ENCODE assay signal across 8 cellular contexts in genomic region chr4:70839537-70840093, GRCh38. TPM values are rescaled to one million over a fixed set of nuclear protein-coding genes. Genes with fewer than 3 reads are reported as not detected.
DNase-seq lines count a peak whose midpoint lies in the region; TF ChIP-seq lines count a peak whose summit lies in the region.

GRSF1 (minus strand) TSS chr4:70839890; CDS start chr4:70839827, 63 bp downstream.

- H3F3A ChIP-seq in GM23248 (ENCODE audit: insufficient read depth) = peaks cover 8% of the 10 kb centered on the region; the same call in 1 of the 2 replicates

- H2AFZ ChIP-seq in GM23248 = peak within 1 kb of the TSS; percentile 46

- no peaks in the 10 kb centered on the region for H3K27me3 Mint-ChIP-seq in nephron progenitor cell (ENCODE audit: low read depth, poor library complexity)
- no peaks in the 10 kb centered on the region for H3K27me3 Mint-ChIP-seq in stimulated activated naive CD8-positive, alpha-beta T cell treated with anti-CD3 and anti-CD28 coated beads, Interleukin-15, Interleukin-2, amounts not matched to agents 100 ng/mL and 50 ng/mL, for 24 hours

- H3K4me1 Mint-ChIP-seq in nephron progenitor cell = peaks cover 13% of the 10 kb centered on the region
- peaks cover 60% of the 10 kb centered on the region for H3K4me1 Mint-ChIP-seq in stimulated activated naive CD8-positive, alpha-beta T cell treated with anti-CD3 and anti-CD28 coated beads, Interleukin-15, Interleukin-2, amounts not matched to agents 100 ng/mL and 50 ng/mL, for 24 hours (ENCODE audit: low read depth)

- H3K4me2 ChIP-seq in GM23248 (ENCODE audit: unreplicated experiment) = peak within 1 kb of the TSS; percentile 80

- peak within 1 kb of the TSS; percentile 98 for H3K27ac Mint-ChIP-seq in nephron progenitor cell
- peak within 1 kb of the TSS; percentile 98 for H3K27ac Mint-ChIP-seq in stimulated activated naive CD8-positive, alpha-beta T cell treated with anti-CD3 and anti-CD28 coated beads, Interleukin-15, Interleukin-2, amounts not matched to agents 100 ng/mL and 50 ng/mL, for 24 hours

- H3K9me2 ChIP-seq in GM23248 (ENCODE audit: insufficient read depth) = no peaks in the 10 kb centered on the region

- in situ Hi-C loops in GM23248 (cut with MboI) = no loop called here

- H3K4me3 ChIP-seq in GM23248 = peak within 1 kb of the TSS; percentile 84
- H3K4me3 ChIP-seq in fibroblast of the aortic adventitia (ENCODE audit: low read depth, low read length) = peak within 1 kb of the TSS; percentile 98

- H3K79me2 ChIP-seq in GM23248 (ENCODE audit: insufficient read depth) = peaks cover 44% of the 10 kb centered on the region

- 0 out of 2 replicates have a peak, but pooled peaks cover under 1% of the 10 kb centered on the region for H3K36me3 ChIP-seq in GM23248 (ENCODE audit: low read depth)

- H3K36me3 Mint-ChIP-seq in nephron progenitor cell (ENCODE audit: low read depth) = peaks cover 22% of the 10 kb centered on the region
- H3K36me3 Mint-ChIP-seq in stimulated activated naive CD8-positive, alpha-beta T cell treated with anti-CD3 and anti-CD28 coated beads, Interleukin-15, Interleukin-2, amounts not matched to agents 100 ng/mL and 50 ng/mL, for 24 hours (ENCODE audit: low read depth) = peaks cover 27% of the 10 kb centered on the region

- DNase-seq in ELR (ENCODE audit: low read depth) (peak; percentile 92), GM23248 (peak; percentile 96), Kasumi-1 (lab: John Stamatoyannopoulos, UW) (peak; percentile 70 to 85), fibroblast of the aortic adventitia (ENCODE audit: low read depth) (peak; percentile 91), nephron progenitor cell (peak; percentile 93)
- DNase-seq in activated T-helper 9 cell treated with anti-CD3 and anti-CD28 coated beads, Interleukin-2, amount 50 U/mL, for 16 hours (ENCODE audit: low read depth) = peak; percentile 93

- H3K27me3 ChIP-seq in GM23248 (replicated peaks; ENCODE audit: insufficient read depth) = no peaks in the 10 kb centered on the region

- no peaks in the 10 kb centered on the region; the same call in 1 of the 2 replicates for H4K20me1 ChIP-seq in GM23248 (ENCODE audit: insufficient read depth)

- H3K9ac ChIP-seq in GM23248 = peak within 1 kb of the TSS; percentile 87

- TF ChIP-seq CTCF in fibroblast of the aortic adventitia (IDR thresholded peaks at IDR 0.05; ENCODE audit: insufficient read depth, low read length) = no peak
- TF ChIP-seq CTCF in nephron progenitor cell (IDR thresholded peaks at IDR 0.05) = no peak

- no peaks in the 10 kb centered on the region for H3K9me3 ChIP-seq in GM23248 (ENCODE audit: low read depth)

- no peaks in the 10 kb centered on the region for H3K9me3 Mint-ChIP-seq in nephron progenitor cell
- no peaks in the 10 kb centered on the region for H3K9me3 Mint-ChIP-seq in stimulated activated naive CD8-positive, alpha-beta T cell treated with anti-CD3 and anti-CD28 coated beads, Interleukin-15, Interleukin-2, amounts not matched to agents 100 ng/mL and 50 ng/mL, for 24 hours

- peak within 1 kb of the TSS; percentile 75 for H3K27ac ChIP-seq in GM23248

- H3K4me3 Mint-ChIP-seq in nephron progenitor cell = peak within 1 kb of the TSS; percentile 97
- H3K4me3 Mint-ChIP-seq in stimulated activated naive CD8-positive, alpha-beta T cell treated with anti-CD3 and anti-CD28 coated beads, Interleukin-15, Interleukin-2, amounts not matched to agents 100 ng/mL and 50 ng/mL, for 24 hours = peak within 1 kb of the TSS; percentile 96

- 2% methylated on average over 38 to 46 of the region's 59 CpGs for WGBS in GM23248 (ENCODE audit: low coverage in 1 of 2, low lambda C conversion rate in 2 of 2, missing lambda C conversion rate in 2 of 2), 2 experiments

- TF ChIP-seq POLR2A in Raji (IDR thresholded peaks at IDR 0.05; ENCODE audit: insufficient read depth, low read depth, low read length) = peak; percentile 93

- H3K4me1 ChIP-seq in GM23248 (ENCODE audit: insufficient read depth) = peaks cover 14% of the 10 kb centered on the region

RNA-seq across cellular contexts. Expression of gene GRSF1, which starts in this region (rescaled TPM):
- 118 and 147 TPM in 2 replicates for total RNA-seq in GM23248 (2014; rRNA removed; shearing (Covaris generic))
- polyA plus RNA-seq in GM23248 (2016; fragmentation: Nextera tagmentation; extraction: Ambion mirVana) = 103 and 113 TPM in 2 replicates
- total RNA-seq in fibroblast of the aortic adventitia (ENCODE audit: low replicate concordance) = 73.1 and 75.3 TPM in 2 replicates

Comparison
In these comparisons a context has a peak if more than half of its experiments do, and no peak if none do; other contexts are left out.
1. Peak in every context shown above with its lines: DNase-seq, H3K4me3 ChIP-seq and H3K27ac ChIP-seq.